8 cellular contexts compared by ENCODE assay signal in genomic region chr2:26033769-26034596, GRCh38. TPM values are rescaled to one million over a fixed set of nuclear protein-coding genes. Genes with fewer than 3 reads are reported as not detected.
DNase-seq lines count a peak whose midpoint lies in the region; ATAC-seq and TF ChIP-seq lines count a peak whose summit lies in the region.

RAB10 (plus strand) TSS chr2:26034084; CDS start chr2:26034609, 525 bp downstream.

- CTCF ChIA-PET in CD8-positive, alpha-beta T cell (lab: Charles Lee), result interaction anchor here (0.8 to 1.5 kb wide), 5 partner anchors 35 to 155 kb away, joined by 3 to 4 read pairs (median 3); partner anchors contain the start of gene ASXL2

- H3K36me3 Mint-ChIP-seq in CD8-positive, alpha-beta T cell, result peaks cover 32% of the 10 kb centered on the region

- H3K27ac Mint-ChIP-seq in CD8-positive, alpha-beta T cell, result peak within 1 kb of the TSS; percentile 98

- no peaks in the 10 kb centered on the region for H3K27me3 ChIP-seq in CD8-positive, alpha-beta T cell (ENCODE audit: insufficient read depth, low read length)

- no peaks in the 10 kb centered on the region for H3K36me3 ChIP-seq in CD8-positive, alpha-beta T cell (ENCODE audit: insufficient read depth, low read length)

- intact Hi-C loops in CD8-positive, alpha-beta T cell (cut with DNase I, micrococcal nuclease), result loop anchor here (1.0 to 5.0 kb wide), 11 partner anchors 34 to 1062 kb away; partner anchors contain the start of genes ASXL2 (in 2 of the 2), HADHA (in 2 of the 2), HADHB (in 2 of the 2) and KIF3C (in 2 of the 2)

- peak within 1 kb of the TSS; percentile 92 for H3K27ac ChIP-seq in CD8-positive, alpha-beta T cell (ENCODE audit: low read depth, low read length)

- no peaks in the 10 kb centered on the region for H3K27me3 Mint-ChIP-seq in CD8-positive, alpha-beta T cell (ENCODE audit: low read depth)

- H3K4me3 ChIP-seq in CD8-positive, alpha-beta T cell (ENCODE audit: low read depth, low read length), result peak within 1 kb of the TSS; percentile 99

- TF ChIP-seq CTCF in CD8-positive, alpha-beta T cell (IDR thresholded peaks at IDR 0.05), result no peak

- peak within 1 kb of the TSS; percentile 95 for H3K4me3 Mint-ChIP-seq in CD8-positive, alpha-beta T cell

- peaks cover 40% of the 10 kb centered on the region for H3K4me1 Mint-ChIP-seq in CD8-positive, alpha-beta T cell (ENCODE audit: low read depth)

- peaks cover 29% of the 10 kb centered on the region for H3K4me1 ChIP-seq in CD8-positive, alpha-beta T cell (ENCODE audit: insufficient read depth, low read length)

- POLR2A ChIA-PET in CD8-positive, alpha-beta T cell (lab: Charles Lee), result interaction anchor here (1.1 to 2.3 kb wide), 5 partner anchors 27 to 155 kb away, joined by 3 to 15 read pairs (median 6); partner anchors contain the start of genes ASXL2 and KIF3C

- peak; percentile 89 for ATAC-seq in CD8-positive, alpha-beta T cell
- ATAC-seq in GM19467 (IDR thresholded peaks at IDR 0.05; ENCODE audit: unreplicated experiment), result peak; percentile 87

- no peaks in the 10 kb centered on the region for H3K9me3 ChIP-seq in CD8-positive, alpha-beta T cell (ENCODE audit: low read length)

- peak; percentile 98 to 99 (median 99) for DNase-seq in CD8-positive, alpha-beta T cell
- peak; percentile 95 for DNase-seq in HS-27A (ENCODE audit: low read depth)
- peak; percentile 95 for DNase-seq in NK-92 (lab: John Stamatoyannopoulos, UW; ENCODE audit: unreplicated experiment)
- peak; percentile 96 to 98 for DNase-seq in activated CD8-positive, alpha-beta memory T cell treated with anti-CD3 and anti-CD28 coated beads for 1 hour (ENCODE audit: extremely low read depth in 1 of 2, low read depth in 1 of 2)
- DNase-seq in effector CD4-positive, alpha-beta T cell, result peak; percentile 97
- DNase-seq in lung microvascular endothelial cell (ENCODE audit: low read depth in 2 of 2), result peak; percentile 95 to 99
- peak; percentile 97 to 100 (median 98) for DNase-seq in stimulated activated CD4-positive, alpha-beta T cell treated with anti-CD3 and anti-CD28 coated beads, TNF-alpha, amount 100 ng/mL, for 48 hours (ENCODE audit: low read depth in 3 of 3)

- H3K9me3 Mint-ChIP-seq in CD8-positive, alpha-beta T cell, result no peaks in the 10 kb centered on the region

RNA-seq across cellular contexts. Expression of gene RAB10, which starts in this region (rescaled TPM):
- total RNA-seq in CD8-positive, alpha-beta T cell, result 10 to 100 TPM; 12.7 TPM
- total RNA-seq in lung microvascular endothelial cell, result 39.2 and 47.0 TPM in 2 replicates

Comparison
In these comparisons a context has a peak if more than half of its experiments do, and no peak if none do; other contexts are left out.
1. Peak in every context shown above with its lines: DNase-seq, ATAC-seq, H3K4me3 ChIP-seq and H3K27ac ChIP-seq.